Comparison of ENCODE assay signal across 12 cellular contexts in the genomic region with DNA sequence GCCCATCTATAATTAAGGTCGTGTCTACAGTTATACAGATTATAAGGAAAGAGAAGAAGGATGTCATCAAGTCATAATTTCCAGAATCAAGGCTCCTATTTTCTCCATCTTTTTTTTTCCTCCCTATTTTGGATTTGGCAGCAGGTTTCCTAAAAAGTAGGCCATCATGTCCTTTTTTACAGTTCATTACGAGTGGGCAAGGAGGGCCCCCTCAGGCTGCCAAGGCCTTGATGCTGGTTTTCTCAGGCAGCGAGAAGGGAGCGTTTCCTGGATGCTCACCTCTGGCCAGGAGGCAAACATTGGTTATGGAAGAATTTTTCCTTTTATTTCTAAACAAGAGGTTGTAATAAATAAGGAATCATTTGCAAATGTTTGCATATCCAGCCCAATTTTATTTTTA.
DNase-seq lines count a peak whose midpoint lies in the region.
"Had no signal": no experiment of that assay in that cellular context is flagged by ENCODE, and none has a peak within 500 bp of the region (broad histone marks: within the 10 kb centered on the region; RNA-seq: fewer than 3 reads in every experiment).

No MANE protein-coding gene starts in this region.

- in situ Hi-C loops in G401 (cut with HindIII; ENCODE audit: low sequenced_read_pairs) = no loop called here

- DNase-seq in NCI-H2227 (lab: John Stamatoyannopoulos, UW; ENCODE audit: unreplicated experiment) = peak; percentile 9
- no peak for DNase-seq in NCI-H2227 treated with DMSO at 0.1 percent for 48 hours (lab: John Stamatoyannopoulos, UW)
- peak; percentile 77 for DNase-seq in G401 (ENCODE audit: low spot score)
- peak; percentile 12 for DNase-seq in cerebellum (ENCODE audit: low spot score)
- no peak for DNase-seq in NCI-H1417 (lab: John Stamatoyannopoulos, UW)
- DNase-seq: AML-193; Caco-2; Calu3; CD4-positive, alpha-beta T cell; CD8-positive, alpha-beta T cell; DMS79 treated with DMSO at 0.1 percent for 48 hours; GDM1 had no signal

Comparison
In these comparisons a context has a peak if more than half of its experiments do, and no peak if none do; other contexts are left out.
1. DNase-seq: peak in NCI-H2227 (single experiment), G401 (single experiment) and cerebellum (single experiment); none in NCI-H2227 treated with DMSO at 0.1 percent for 48 hours (single experiment) and NCI-H1417 (0 of 3).